ENCODE assay signal across 22 cellular contexts in the genomic region with DNA sequence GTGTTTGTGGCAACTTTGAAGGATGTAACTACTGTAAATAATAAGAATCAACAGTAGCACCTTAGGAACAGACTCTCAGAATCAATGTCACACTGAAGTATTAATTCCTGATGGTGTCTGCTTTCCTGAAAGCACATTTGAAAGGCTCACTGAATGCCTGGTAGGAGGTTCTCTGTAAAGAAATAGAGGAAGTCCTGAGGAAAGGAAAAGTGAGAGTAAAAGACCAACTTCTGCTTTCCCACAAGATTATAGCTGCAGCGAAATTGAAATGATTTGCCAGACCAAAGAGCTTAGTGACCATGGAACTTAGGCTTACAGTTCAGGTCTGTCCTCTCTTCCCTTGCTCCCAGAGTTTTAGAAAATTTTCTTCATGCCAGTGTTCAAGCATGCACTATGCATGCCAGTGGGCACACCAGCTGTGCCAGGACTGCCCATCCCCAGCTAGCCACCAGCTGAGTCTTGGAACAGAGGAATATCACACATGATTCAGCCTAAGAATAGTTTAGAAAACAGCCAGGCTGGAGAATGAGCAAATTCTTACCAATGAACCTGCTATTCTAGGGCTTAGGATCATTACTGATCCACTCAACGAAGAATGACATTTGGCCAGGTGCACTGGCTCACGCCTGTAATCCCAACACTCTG.
DNase-seq lines count a peak whose midpoint lies in the region; ATAC-seq, FAIRE-seq and TF ChIP-seq lines count a peak whose summit lies in the region.
"Had no signal": no experiment of that assay in that cellular context is flagged by ENCODE, and none has a peak within 500 bp of the region (broad histone marks: within the 10 kb centered on the region; RNA-seq: fewer than 3 reads in every experiment).

No MANE protein-coding gene starts in this region.

- H3K36me3 ChIP-seq in right lobe of liver (no peaks in the 10 kb centered on the region), HepG2 (replicated peaks in 1 of 2; ENCODE audit: control insufficient read depth in 1 of 2, insufficient read depth in 2 of 2, low read length in 2 of 2) (no peaks in the 10 kb centered on the region), lung (ENCODE audit: control insufficient read depth in 2 of 2, insufficient read depth in 2 of 2, low read length in 2 of 2) (no peaks in the 10 kb centered on the region)
- H3K36me3 ChIP-seq: colonic mucosa, HAP-1, heart right ventricle, SJCRH30, stomach had no signal

- H3K4me2 ChIP-seq in HepG2 (ENCODE audit: low read depth, low read length): no peak overlapping the region
- H3K4me2 ChIP-seq: A549 had no signal

- TF ChIP-seq RAD21 in HepG2 (CRISPR knock-in tag; IDR thresholded peaks at IDR 0.05): no peak

- H3K4me1 ChIP-seq in right lobe of liver: peaks cover 0 to 8% (median 0%) of the 10 kb centered on the region in 4 donors
- no peaks in the 10 kb centered on the region for H3K4me1 ChIP-seq in HepG2 (ENCODE audit: insufficient read depth, low read length)
- H3K4me1 ChIP-seq in lung (ENCODE audit: control insufficient read depth in 2 of 2, insufficient read depth in 2 of 2, low read length in 2 of 2): no peaks in the 10 kb centered on the region
- H3K4me1 ChIP-seq: A549, colonic mucosa, HAP-1, SJCRH30 had no signal

- no TSS peak for BruUV-seq in HepG2 (replicated peaks; lab: Mats Ljungman, UMichigan)

- no peaks in the 10 kb centered on the region for H3K27me3 ChIP-seq in right lobe of liver
- H3K27me3 ChIP-seq in HepG2 (ENCODE audit: control insufficient read depth in 1 of 2, insufficient read depth in 2 of 2, low read length in 2 of 2): peaks cover 0 to 15% of the 10 kb centered on the region in 2 experiments; a peak in 1 of 5 replicates
- no peaks in the 10 kb centered on the region for H3K27me3 ChIP-seq in lung (ENCODE audit: control insufficient read depth, insufficient read depth)
- H3K27me3 ChIP-seq: colonic mucosa, heart right ventricle, stomach had no signal

- DNase-seq in right lobe of liver (no peak), HepG2 (ENCODE audit: low spot score) (no peak), SKM-1 treated with dmso at 0.1 percent for 144 hours (lab: John Stamatoyannopoulos, UW; ENCODE audit: unreplicated experiment) (peak; percentile 91), lung (ENCODE audit: low spot score) (no peak), GM19238 (ENCODE audit: insufficient read length, low spot score) (no peak), NCI-H2196 treated with DMSO at 0.1 percent for 48 hours (lab: John Stamatoyannopoulos, UW; ENCODE audit: unreplicated experiment) (no peak), HTR-8/SVneo (ENCODE audit: insufficient read length, low spot score) (no peak), DMS114 treated with DMSO at 0.1 percent for 48 hours (lab: John Stamatoyannopoulos, UW; ENCODE audit: unreplicated experiment) (no peak)
- DNase-seq: CD4-positive, alpha-beta T cell; colonic mucosa; DMS153; heart right ventricle; NCI-H187; NCI-H446; SJCRH30; stimulated activated CD4-positive, alpha-beta T cell treated with anti-CD3 and anti-CD28 coated beads, Interleukin-2, amount 100 ng/mL, for 48 hours; stomach; T-helper 9 cell had no signal

- CTCF ChIA-PET in HepG2 (lab: Yijun Ruan, JAX; ENCODE audit: low intra/inter-chr PET ratio, low total read pairs): no interaction called here

- H3K4me3 ChIP-seq in right lobe of liver (no peak overlapping the region), HepG2 (replicated peaks in 1 of 3; ENCODE audit: insufficient read depth in 1 of 3, low read depth in 2 of 3, low read length in 3 of 3) (no peak overlapping the region), lung (no peak overlapping the region)
- H3K4me3 ChIP-seq: A549, colonic mucosa, HAP-1, heart right ventricle, SJCRH30, skin epidermis, stomach had no signal

- TF ChIP-seq CTCF in right lobe of liver (IDR thresholded peaks at IDR 0.05) (no peak), HepG2 (CRISPR knock-in tag; IDR thresholded peaks at IDR 0.05) (no peak), lung (IDR thresholded peaks at IDR 0.05; ENCODE audit: control extremely low read depth, extremely low read depth) (no peak)

- no peaks in the 10 kb centered on the region for H3K79me2 ChIP-seq in HepG2 (ENCODE audit: insufficient read depth, low read length)

- H3K9ac ChIP-seq in HepG2 (ENCODE audit: insufficient read depth, low read depth, low read length): no peak overlapping the region

- H2AFZ ChIP-seq in HepG2 (ENCODE audit: low read length): no peak overlapping the region

- no peaks in the 10 kb centered on the region for H4K20me1 ChIP-seq in HepG2 (ENCODE audit: insufficient read depth, low read length)

- WGBS in right lobe of liver (ENCODE audit: insufficient coverage, low coverage, low lambda C conversion rate, missing lambda C conversion rate): 69% methylated on average over 3 of the region's 3 CpGs
- 26% methylated on average over 2 of the region's 3 CpGs for WGBS in HepG2 (ENCODE audit: low lambda C conversion rate)
- 64 to 67% methylated on average over 3 of the region's 3 CpGs for WGBS in lung, 2 donors

- in situ Hi-C loops in HepG2 (cut with HindIII; ENCODE audit: extremely low pct_ligation_motif_present, low pct_unique_long_range_greater_than_20kb): no loop called here

- no peak for TF ChIP-seq EP300 in HepG2 (IDR thresholded peaks at IDR 0.05; ENCODE audit: low read depth in 2 of 2, low read length in 2 of 2)
- TF ChIP-seq EP300 in HepG2 (CRISPR knock-in tag; IDR thresholded peaks at IDR 0.05; ENCODE audit: borderline replicate concordance): no peak

- H3K27ac ChIP-seq in right lobe of liver (no peak overlapping the region), HepG2 (ENCODE audit: extremely low read length, insufficient read depth, low read length) (no peak overlapping the region), lung (ENCODE audit: low read depth in 1 of 2, low read length in 1 of 2) (no peak overlapping the region)
- H3K27ac ChIP-seq: A549, colonic mucosa, heart right ventricle, SJCRH30, skin epidermis, stomach had no signal

- no peak for TF ChIP-seq POLR2A in right lobe of liver (IDR thresholded peaks at IDR 0.05)
- no peak for TF ChIP-seq POLR2A in HepG2 (IDR thresholded peaks at IDR 0.05; ENCODE audit: insufficient read depth in 1 of 2, low read depth in 2 of 2, low read length in 2 of 2)

- H3K9me3 ChIP-seq in right lobe of liver (no peaks in the 10 kb centered on the region), HepG2 (ENCODE audit: low read length) (no peaks in the 10 kb centered on the region), lung (ENCODE audit: control insufficient read depth in 2 of 2, insufficient read depth in 1 of 2, low read length in 1 of 2) (peaks cover 0 to 2% of the 10 kb centered on the region in 2 donors)
- H3K9me3 ChIP-seq: A549, colonic mucosa, HAP-1, heart right ventricle, SJCRH30, stomach had no signal

- FAIRE-seq in HepG2 (lab: Jason Lieb, UNC) (no peak), HTR-8/SVneo (lab: Jason Lieb, UNC) (no peak)
- FAIRE-seq: A549, GM12891 had no signal

- intact Hi-C loops in right lobe of liver (cut with DNase I) (no loop called here), HepG2 (cut with micrococcal nuclease; ENCODE audit: unreplicated experiment) (no loop called here)

- POLR2A ChIA-PET in HepG2 (lab: Yijun Ruan, JAX): no interaction called here

- ATAC-seq in right lobe of liver (peak; percentile 13 to 47 (median 28)), HepG2 (no peak), lung (ENCODE audit: insufficient read depth, low FRiP score) (peak; percentile 30)
- ATAC-seq: A549 had no signal

TF ChIP-seq in HepG2, 621 proteins besides CTCF, POLR2A, EP300 and RAD21:
- TF ChIP-seq ZNF777 (CRISPR knock-in tag; IDR thresholded peaks at IDR 0.05) (no peak), NRL (CRISPR knock-in tag; IDR thresholded peaks at IDR 0.05; ENCODE audit: borderline replicate concordance) (no peak), ARID2 (CRISPR knock-in tag; IDR thresholded peaks at IDR 0.05; ENCODE audit: borderline replicate concordance) (no peak), ZNF589 (CRISPR knock-in tag; conservative IDR thresholded peaks at IDR 0.05) (no peak), SRY (CRISPR knock-in tag; IDR thresholded peaks at IDR 0.05) (no peak), ZSCAN9 (CRISPR knock-in tag; IDR thresholded peaks at IDR 0.05; ENCODE audit: borderline replicate concordance) (no peak), ZNF232 (CRISPR knock-in tag; IDR thresholded peaks at IDR 0.05; ENCODE audit: borderline replicate concordance) (no peak), SPEN (CRISPR knock-in tag; IDR thresholded peaks at IDR 0.05; ENCODE audit: low read depth) (no peak)
- TF ChIP-seq, protein P1, sequence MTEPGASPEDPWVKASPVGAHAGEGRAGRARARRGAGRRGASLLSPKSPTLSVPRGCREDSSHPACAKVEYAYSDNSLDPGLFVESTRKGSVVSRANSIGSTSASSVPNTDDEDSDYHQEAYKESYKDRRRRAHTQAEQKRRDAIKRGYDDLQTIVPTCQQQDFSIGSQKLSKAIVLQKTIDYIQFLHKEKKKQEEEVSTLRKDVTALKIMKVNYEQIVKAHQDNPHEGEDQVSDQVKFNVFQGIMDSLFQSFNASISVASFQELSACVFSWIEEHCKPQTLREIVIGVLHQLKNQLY (CRISPR knock-in tag; IDR thresholded peaks at IDR 0.05): no peak
- TF ChIP-seq, protein P2, sequence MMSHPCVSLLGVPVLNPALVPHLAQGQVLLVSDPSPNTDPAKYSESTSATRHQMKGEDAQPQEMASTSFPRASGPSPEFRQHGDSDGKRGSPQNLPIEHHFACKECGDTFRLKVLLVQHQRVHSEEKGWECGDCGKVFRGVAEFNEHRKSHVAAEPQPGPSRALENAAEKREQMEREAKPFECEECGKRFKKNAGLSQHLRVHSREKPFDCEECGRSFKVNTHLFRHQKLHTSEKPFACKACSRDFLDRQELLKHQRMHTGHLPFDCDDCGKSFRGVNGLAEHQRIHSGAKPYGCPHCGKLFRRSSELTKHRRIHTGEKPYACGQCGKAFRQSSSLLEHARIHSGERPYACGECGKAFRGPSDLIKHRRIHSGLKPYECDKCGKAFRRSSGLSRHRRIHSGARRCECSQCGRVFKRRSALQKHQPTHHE (CRISPR knock-in tag; IDR thresholded peaks at IDR 0.05; ENCODE audit: borderline replicate concordance): no peak
